Comparison of ENCODE assay signal across 8 cellular contexts in the genomic region with DNA sequence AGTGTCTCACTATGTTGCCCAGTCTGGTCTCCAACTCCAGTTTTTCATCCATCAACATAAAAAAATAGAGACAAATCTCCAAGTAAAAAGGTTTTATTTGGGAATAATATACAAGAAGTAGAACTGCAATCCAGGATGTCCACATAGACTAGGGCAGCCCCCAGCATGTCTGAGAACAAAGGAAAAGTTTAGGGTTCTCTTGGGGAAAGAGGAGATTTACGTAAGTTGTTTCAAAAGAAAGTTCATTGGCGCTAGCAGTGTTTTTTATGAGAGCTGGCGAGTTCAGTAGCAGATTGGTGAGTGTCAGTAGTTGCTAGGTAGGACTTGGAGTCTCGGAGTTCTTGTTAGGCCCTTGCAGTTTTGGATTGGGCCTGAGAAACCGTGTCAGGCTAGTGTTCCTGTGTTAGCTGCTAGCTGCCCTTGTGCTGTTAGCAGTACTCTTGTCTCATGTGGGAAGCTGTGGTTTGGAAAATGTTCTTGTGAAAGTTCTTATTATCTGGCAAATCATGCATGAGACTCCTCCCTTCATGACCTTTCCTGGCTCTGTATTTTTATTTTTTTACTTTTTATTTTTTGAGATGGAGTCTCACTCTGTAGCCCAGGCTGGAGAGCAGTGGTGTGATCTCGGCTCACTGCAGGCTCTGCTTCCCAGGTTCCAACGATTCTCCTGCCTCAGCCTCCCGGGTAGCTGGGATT. TPM values are rescaled to one million over a fixed set of nuclear protein-coding genes. Genes with fewer than 3 reads are reported as not detected.
DNase-seq lines count a peak whose midpoint lies in the region; ATAC-seq, FAIRE-seq and TF ChIP-seq lines count a peak whose summit lies in the region.

No MANE protein-coding gene starts in this region.

- WGBS in heart right ventricle, 2 donors: 47 to 50% methylated on average over 8 of the region's 8 CpGs
- 38 to 47% (median 44%) methylated on average over 8 of the region's 8 CpGs for WGBS in small intestine, 3 donors

- H3K4me1 ChIP-seq in heart right ventricle (peaks cover 0 to 12% (median 6%) of the 10 kb centered on the region in 9 donors), small intestine (ENCODE audit: control insufficient read depth in 2 of 2, insufficient read depth in 1 of 2, low read depth in 1 of 2, low read length in 1 of 2) (no peaks in the 10 kb centered on the region)

- TF ChIP-seq CTCF in heart right ventricle (IDR thresholded peaks at IDR 0.05) (no peak), endothelial cell (IDR thresholded peaks at IDR 0.05; ENCODE audit: unreplicated experiment) (no peak)

- peaks cover 0 to 3% (median 0%) of the 10 kb centered on the region in 3 donors for H3K4me1 Mint-ChIP-seq in T-cell
- H3K4me1 Mint-ChIP-seq in endothelial cell (ENCODE audit: unreplicated experiment): no peaks in the 10 kb centered on the region

- DNase-seq in DMS 273 treated with DMSO at 0.1 percent for 48 hours (lab: John Stamatoyannopoulos, UW): peak; percentile 94
- peak in 6 of 34 experiments; percentile 9 to 45 (median 12) for DNase-seq in T-cell
- DNase-seq in heart right ventricle: peak in 1 of 2 donors; percentile 88
- peak; percentile 51 for DNase-seq in small intestine
- DNase-seq in endothelial cell (ENCODE audit: low spot score): no peak
- DNase-seq in NCI-H524 treated with DMSO at 0.1 percent for 48 hours (lab: John Stamatoyannopoulos, UW): no peak

- H3K4me3 Mint-ChIP-seq in T-cell (no peak overlapping the region), endothelial cell (ENCODE audit: unreplicated experiment) (no peak overlapping the region)

- no peaks in the 10 kb centered on the region for H3K36me3 Mint-ChIP-seq in T-cell
- no peaks in the 10 kb centered on the region for H3K36me3 Mint-ChIP-seq in endothelial cell (ENCODE audit: low read depth, unreplicated experiment)

- peak; percentile 98 for ATAC-seq in GM19438 (IDR thresholded peaks at IDR 0.05; ENCODE audit: low read depth, unreplicated experiment)
- peak; percentile 98 for ATAC-seq in HG03354 (IDR thresholded peaks at IDR 0.05; ENCODE audit: poor library complexity, severe bottlenecking, unreplicated experiment)
- peak in 3 of 4 experiments; percentile 37 to 74 (median 43) for ATAC-seq in T-cell (replicated peaks in 1 of 4)
- ATAC-seq in heart right ventricle: peak; percentile 89 to 99 (median 98)

- H3K4me3 ChIP-seq in heart right ventricle (no peak overlapping the region), small intestine (ENCODE audit: low read depth in 1 of 2, low read length in 2 of 2) (no peak overlapping the region)

- H3K27me3 ChIP-seq in heart right ventricle: peaks cover 0 to 6% (median 0%) of the 10 kb centered on the region in 7 donors
- H3K27me3 ChIP-seq in small intestine (ENCODE audit: control insufficient read depth in 2 of 2, insufficient read depth in 2 of 2, low read length in 2 of 2): no peaks in the 10 kb centered on the region

- peak overlapping the region in 7 of 10 donors; percentile 5 to 83 (median 71) for H3K27ac ChIP-seq in heart right ventricle
- no peak overlapping the region for H3K27ac ChIP-seq in small intestine (ENCODE audit: low read depth in 1 of 2, low read length in 1 of 2)

- intact Hi-C loops in heart right ventricle (cut with DNase I): no loop called here

- no peak overlapping the region for H3K27ac Mint-ChIP-seq in T-cell
- H3K27ac Mint-ChIP-seq in endothelial cell (ENCODE audit: unreplicated experiment): no peak overlapping the region

- CTCF ChIA-PET in T-cell (lab: Charles Lee): no interaction called here

- peaks cover 28 to 30% of the 10 kb centered on the region in 2 donors for H3K27me3 Mint-ChIP-seq in T-cell
- no peaks in the 10 kb centered on the region for H3K27me3 Mint-ChIP-seq in endothelial cell (ENCODE audit: unreplicated experiment)

- no peak for FAIRE-seq in small intestine (lab: Jason Lieb, UNC)

- no peaks in the 10 kb centered on the region for H3K36me3 ChIP-seq in heart right ventricle
- no peaks in the 10 kb centered on the region for H3K36me3 ChIP-seq in small intestine (ENCODE audit: control insufficient read depth in 2 of 2, insufficient read depth in 2 of 2, low read length in 2 of 2)

- H3K9me3 Mint-ChIP-seq in T-cell: peaks cover 0 to 3% (median 0%) of the 10 kb centered on the region in 3 donors
- no peaks in the 10 kb centered on the region for H3K9me3 Mint-ChIP-seq in endothelial cell (ENCODE audit: unreplicated experiment)

- H3K9me3 ChIP-seq in heart right ventricle: no peaks in the 10 kb centered on the region
- no peaks in the 10 kb centered on the region for H3K9me3 ChIP-seq in small intestine (ENCODE audit: control insufficient read depth, low read depth)

- POLR2A ChIA-PET in T-cell (lab: Charles Lee): no interaction called here

RNA-seq across cellular contexts. Expression of gene TTLL9, which starts 24.7 kb away (rescaled TPM):
- total RNA-seq in T-cell (under 1 TPM in 1 of 5 donors, not detected in 4; 0.16 TPM), heart right ventricle (under 1 TPM in 1 of 10 donors, not detected in 9; 0.15 TPM), endothelial cell (ENCODE audit: unreplicated experiment) (0.46 TPM)
- polyA plus RNA-seq in heart right ventricle (under 1 TPM; 0.03 to 0.07 TPM), small intestine (under 1 TPM in 1 of 3 donors, not detected in 2; 0.07 TPM)

RNA-seq across cellular contexts. Expression of gene DUSP15, which starts 24.8 kb away (rescaled TPM):
- total RNA-seq in T-cell: not detected
- 1 to 10 TPM; 1.7 to 7.2 (median 5.0) TPM for total RNA-seq in heart right ventricle
- polyA plus RNA-seq in heart right ventricle: 1 to 10 TPM in 1 of 2 donors, under 1 TPM in 1; 0.90 to 6.0 TPM
- 1 to 10 TPM in 2 of 3 donors, not detected in 1; 1.4 to 2.9 TPM for polyA plus RNA-seq in small intestine
- total RNA-seq in endothelial cell (ENCODE audit: unreplicated experiment): 2.1 TPM

RNA-seq across cellular contexts. Expression of gene FOXS1, which starts 49.7 kb away (rescaled TPM):
- total RNA-seq in T-cell: not detected
- 1 to 10 TPM; 1.4 to 6.5 (median 2.5) TPM for total RNA-seq in heart right ventricle
- 1 to 10 TPM; 6.0 to 7.5 TPM for polyA plus RNA-seq in heart right ventricle
- 1 to 10 TPM in 1 of 3 donors, not detected in 2; 1.2 TPM for polyA plus RNA-seq in small intestine
- total RNA-seq in endothelial cell (ENCODE audit: unreplicated experiment): 9.6 TPM

RNA-seq across cellular contexts. Expression of gene PDRG1, which starts 56.7 kb away (rescaled TPM):
- total RNA-seq in T-cell (10 to 100 TPM in 3 of 5 donors, 1 to 10 TPM in 2; 7.5 to 14.5 (median 11.6) TPM), heart right ventricle (10 to 100 TPM in 1 of 10 donors, 1 to 10 TPM in 9; 6.4 to 10.7 (median 7.5) TPM), endothelial cell (ENCODE audit: unreplicated experiment) (21.2 TPM)
- polyA plus RNA-seq in heart right ventricle (10 to 100 TPM in 1 of 2 donors, 1 to 10 TPM in 1; 7.3 to 12.8 TPM), small intestine (10 to 100 TPM; 14.6 to 18.3 (median 16.8) TPM)

Comparison
In these comparisons a context has a peak if more than half of its experiments do, and no peak if none do; other contexts are left out.
1. DNase-seq: peak in DMS 273 treated with DMSO at 0.1 percent for 48 hours (single experiment) and small intestine (single experiment); none in endothelial cell (single experiment) and NCI-H524 treated with DMSO at 0.1 percent for 48 hours (single experiment).
2. ATAC-seq: peak in every context shown above with its lines; median percentile 98 in GM19438; 98 in HG03354; 98 in heart right ventricle; 43 in T-cell.
3. H3K27ac ChIP-seq: peak in heart right ventricle (7 of 10); none in small intestine (0 of 2).